ENCODE assay signal across 23 cellular contexts in the genomic region with DNA sequence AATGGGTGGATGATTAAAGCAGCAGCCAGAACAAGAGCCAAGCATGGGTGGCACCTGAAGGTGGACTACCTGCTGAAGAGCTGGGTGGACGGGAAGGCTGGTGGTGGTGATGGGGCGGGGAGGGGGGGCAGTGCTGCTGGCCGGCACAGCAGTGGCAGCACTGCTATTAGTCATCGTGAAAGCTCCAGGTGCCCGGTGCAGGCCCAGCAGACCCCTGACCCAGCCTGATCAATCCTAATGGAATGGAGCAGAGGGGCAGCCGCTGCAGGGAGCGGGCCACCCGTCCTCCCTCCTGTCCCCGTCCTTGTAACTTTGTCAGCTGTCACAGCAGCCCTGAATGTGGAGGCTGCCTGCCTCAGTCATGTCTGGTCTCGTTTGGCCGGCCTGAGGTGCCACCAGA.
DNase-seq lines count a peak whose midpoint lies in the region; ATAC-seq and TF ChIP-seq lines count a peak whose summit lies in the region.
"Had no signal": no experiment of that assay in that cellular context is flagged by ENCODE, and none has a peak within 500 bp of the region (broad histone marks: within the 10 kb centered on the region; RNA-seq: fewer than 3 reads in every experiment).

No MANE protein-coding gene starts in this region.

- no peak for TF ChIP-seq POLR2A in thyroid gland (IDR thresholded peaks at IDR 0.05)

- no peak for ATAC-seq in Right ventricle myocardium inferior
- ATAC-seq in heart right ventricle: no peak
- ATAC-seq: A549; CD8-positive, alpha-beta T cell; GM12878 had no signal

- DNase-seq in Right ventricle myocardium inferior (ENCODE audit: missing footprints): peak; percentile 44
- no peak for DNase-seq in heart right ventricle
- no peak for DNase-seq in dorsolateral prefrontal cortex
- DNase-seq in osteoblast (ENCODE audit: insufficient read length, low spot score, missing footprints): peak; percentile 30
- no peak for DNase-seq in endothelial cell (ENCODE audit: low spot score)
- no peak for DNase-seq in MG63
- DNase-seq in thyroid gland: no peak
- DNase-seq: AML-193; Caco-2; Calu3; CD4-positive, alpha-beta T cell; CD8-positive, alpha-beta T cell; DMS79; DND-41; EL; GDM1 had no signal

- peaks cover 3% of the 10 kb centered on the region for H3K4me1 Mint-ChIP-seq in endothelial cell (ENCODE audit: unreplicated experiment)

- no peak for TF ChIP-seq CTCF in heart right ventricle (IDR thresholded peaks at IDR 0.05)
- TF ChIP-seq CTCF in dorsolateral prefrontal cortex (IDR thresholded peaks at IDR 0.05 in 54 of 56, conservative IDR thresholded peaks at IDR 0.05 in 2 of 56; ENCODE audit: low read depth in 1 of 56, partially characterized antibody in 56 of 56): no peak
- no peak for TF ChIP-seq CTCF in osteoblast (IDR thresholded peaks at IDR 0.05; ENCODE audit: extremely low read depth, low read depth, low read length)
- TF ChIP-seq CTCF in endothelial cell (IDR thresholded peaks at IDR 0.05; ENCODE audit: unreplicated experiment): no peak
- TF ChIP-seq CTCF in thyroid gland (IDR thresholded peaks at IDR 0.05): no peak

- H3K36me3 ChIP-seq in heart right ventricle (no peaks in the 10 kb centered on the region), osteoblast (ENCODE audit: insufficient read depth, low read length) (no peaks in the 10 kb centered on the region), MG63 (no peaks in the 10 kb centered on the region), thyroid gland (no peaks in the 10 kb centered on the region)
- H3K36me3 ChIP-seq: BLaER1 treated with 17β-estradiol and CSF1 and Interleukin-3, amounts not matched to agents 10 nM and 100 nM had no signal

- no peaks in the 10 kb centered on the region for H3K79me2 ChIP-seq in osteoblast (ENCODE audit: insufficient read depth, low read length)

- H3K27ac Mint-ChIP-seq in endothelial cell (ENCODE audit: unreplicated experiment): no peak overlapping the region
- H3K27ac Mint-ChIP-seq: B cell; CD4-positive, alpha-beta T cell; CD8-positive, alpha-beta T cell had no signal

- no peak overlapping the region for H3K4me3 Mint-ChIP-seq in endothelial cell (ENCODE audit: unreplicated experiment)
- H3K4me3 Mint-ChIP-seq: B cell; CD4-positive, alpha-beta T cell; CD8-positive, alpha-beta T cell had no signal

- no peak overlapping the region for H3K4me2 ChIP-seq in osteoblast (ENCODE audit: insufficient read depth, low read length)
- H3K4me2 ChIP-seq: A549; BLaER1 treated with 17β-estradiol and CSF1 and Interleukin-3, amounts not matched to agents 10 nM and 100 nM had no signal

- no peak overlapping the region for H3K27ac ChIP-seq in heart right ventricle
- peak overlapping the region in 34 of 59 donors; percentile 8 to 91 (median 84) for H3K27ac ChIP-seq in dorsolateral prefrontal cortex
- H3K27ac ChIP-seq in osteoblast (ENCODE audit: low read depth, low read length): no peak overlapping the region
- peak overlapping the region; percentile 54 for H3K27ac ChIP-seq in temporal lobe (ENCODE audit: low read depth, low read length)
- no peak overlapping the region for H3K27ac ChIP-seq in thyroid gland
- H3K27ac ChIP-seq: 22Rv1; A549; BLaER1 treated with 17β-estradiol and CSF1 and Interleukin-3, amounts not matched to agents 10 nM and 100 nM; C4-2B had no signal

- WGBS in heart right ventricle, 2 donors: 89% methylated on average over 11 of the region's 11 CpGs
- 96 to 98% methylated on average over 8 to 9 of the region's 11 CpGs for WGBS in thyroid gland, 2 donors

- H4K20me1 ChIP-seq in osteoblast (ENCODE audit: insufficient read depth, low read length): no peaks in the 10 kb centered on the region
- H4K20me1 ChIP-seq: BLaER1 treated with 17β-estradiol and CSF1 and Interleukin-3, amounts not matched to agents 10 nM and 100 nM had no signal

- H3K4me1 ChIP-seq in heart right ventricle (peaks cover 0 to 16% (median 11%) of the 10 kb centered on the region in 9 donors), osteoblast (ENCODE audit: insufficient read depth, low read length) (peaks cover 5% of the 10 kb centered on the region), thyroid gland (peaks cover 3 to 9% of the 10 kb centered on the region in 2 donors)
- H3K4me1 ChIP-seq: A549, Caco-2 had no signal

- intact Hi-C loops in Right ventricle myocardium inferior (cut with DNase I): no loop called here
- intact Hi-C loops in heart right ventricle (cut with DNase I): no loop called here
- intact Hi-C loops in dorsolateral prefrontal cortex (cut with DNase I): loop anchor here in 1 of 2 donors (10.0 kb wide), 1 partner anchor 174 kb away; the partner anchor contains the start of gene CELF4
- intact Hi-C loops in thyroid gland (cut with DNase I): no loop called here

- H3K27me3 ChIP-seq in heart right ventricle: peaks cover 0 to 22% (median 0%) of the 10 kb centered on the region in 7 donors
- H3K27me3 ChIP-seq in dorsolateral prefrontal cortex: peaks cover 0 to 3% (median 0%) of the 10 kb centered on the region in 45 donors
- no peaks in the 10 kb centered on the region for H3K27me3 ChIP-seq in osteoblast (ENCODE audit: insufficient read depth, low read length)
- H3K27me3 ChIP-seq in MG63: no peaks in the 10 kb centered on the region
- no peaks in the 10 kb centered on the region for H3K27me3 ChIP-seq in thyroid gland

- no peak overlapping the region for H2AFZ ChIP-seq in osteoblast (ENCODE audit: low read length)

- H3K27me3 Mint-ChIP-seq in endothelial cell (ENCODE audit: unreplicated experiment): peaks cover 17% of the 10 kb centered on the region

- H3K36me3 Mint-ChIP-seq in endothelial cell (ENCODE audit: low read depth, unreplicated experiment): peaks cover 6% of the 10 kb centered on the region
- H3K36me3 Mint-ChIP-seq: CD8-positive, alpha-beta T cell had no signal

- H3K9me3 Mint-ChIP-seq in endothelial cell (ENCODE audit: unreplicated experiment): peaks cover 4% of the 10 kb centered on the region
- H3K9me3 Mint-ChIP-seq: CD4-positive, alpha-beta T cell; CD8-positive, alpha-beta T cell had no signal

- no peak overlapping the region for H3K4me3 ChIP-seq in heart right ventricle
- no peak overlapping the region for H3K4me3 ChIP-seq in dorsolateral prefrontal cortex
- no peak overlapping the region for H3K4me3 ChIP-seq in osteoblast (ENCODE audit: insufficient read depth, low read length)
- no peak overlapping the region for H3K4me3 ChIP-seq in MG63
- H3K4me3 ChIP-seq in thyroid gland (replicated peaks in 1 of 3): no peak overlapping the region
- H3K4me3 ChIP-seq: A549; BLaER1 treated with 17β-estradiol and CSF1 and Interleukin-3, amounts not matched to agents 10 nM and 100 nM; GM12878 had no signal

- H3K9me3 ChIP-seq in heart right ventricle: peaks cover 0 to 20% (median 0%) of the 10 kb centered on the region in 11 donors
- no peaks in the 10 kb centered on the region for H3K9me3 ChIP-seq in osteoblast (ENCODE audit: low read depth, low read length)
- H3K9me3 ChIP-seq in MG63: no peaks in the 10 kb centered on the region; the same call in 1 of the 2 replicates
- no peaks in the 10 kb centered on the region for H3K9me3 ChIP-seq in thyroid gland
- H3K9me3 ChIP-seq: A549, Caco-2 had no signal

Comparison
In these comparisons a context has a peak if more than half of its experiments do, and no peak if none do; other contexts are left out.
1. DNase-seq: peak in Right ventricle myocardium inferior (single experiment) and osteoblast (single experiment); none in heart right ventricle (0 of 2), dorsolateral prefrontal cortex (0 of 10), endothelial cell (single experiment), MG63 (single experiment) and thyroid gland (0 of 2).
2. H3K27ac ChIP-seq: peak in dorsolateral prefrontal cortex (34 of 59) and temporal lobe (single experiment); none in heart right ventricle (0 of 10), osteoblast (single experiment) and thyroid gland (0 of 3).